Comparison of ENCODE assay signal across 1 cellular context in the genomic region with DNA sequence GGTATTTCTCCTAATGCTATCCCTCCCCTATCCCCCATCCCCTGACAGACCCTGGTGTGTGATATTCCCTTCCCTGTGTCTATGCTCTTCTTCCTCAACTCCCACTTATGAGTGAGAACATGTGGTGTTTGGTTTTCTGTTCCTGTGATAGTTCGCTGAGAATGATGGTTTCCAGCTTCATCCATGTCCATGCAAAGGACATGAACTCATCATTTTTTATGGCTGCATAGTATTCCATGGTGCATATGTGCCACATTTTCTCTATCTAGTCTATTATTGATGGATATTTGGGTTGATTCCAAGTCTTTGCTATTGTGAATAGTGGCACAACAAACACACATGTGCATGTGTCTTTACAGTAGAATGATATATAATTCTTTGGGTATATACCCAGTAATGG. TPM values are rescaled to one million over a fixed set of nuclear protein-coding genes. Genes with fewer than 3 reads are reported as not detected.
"Had no signal": no experiment of that assay in that cellular context is flagged by ENCODE, and none has a peak within 500 bp of the region (broad histone marks: within the 10 kb centered on the region; RNA-seq: fewer than 3 reads in every experiment).

No MANE protein-coding gene starts in this region.

RNA-seq across cellular contexts. Expression of a gene that starts 49.6 kb away (rescaled TPM):
- total RNA-seq: Peyer's patch had no signal
